In the genomic region with DNA sequence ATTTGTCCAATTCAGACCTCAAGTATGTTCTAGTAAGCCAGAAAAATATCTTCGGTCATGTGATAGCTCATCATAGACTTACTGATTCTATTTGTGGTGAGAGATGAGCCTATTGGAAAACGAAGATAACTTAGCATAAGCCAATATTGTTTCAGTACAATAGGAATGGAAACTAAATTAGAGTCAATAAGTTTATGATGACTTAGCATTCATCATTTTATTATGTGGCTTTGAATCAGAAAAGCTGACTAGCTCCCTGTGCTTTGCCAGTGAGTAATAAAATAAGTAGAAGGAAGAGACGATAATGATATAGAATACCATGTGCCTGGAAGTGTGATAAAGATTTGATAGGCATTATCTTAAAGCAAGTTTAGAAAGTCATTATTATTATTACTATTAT, we compare ENCODE assay signal across 27 cellular contexts.
"Had no signal": no experiment of that assay in that cellular context is flagged by ENCODE, and none has a peak within 500 bp of the region (broad histone marks: within the 10 kb centered on the region; RNA-seq: fewer than 3 reads in every experiment).

No MANE protein-coding gene starts in this region.

- FAIRE-seq: endometrium, islet of Langerhans, keratinocyte had no signal

- H3K27ac Mint-ChIP-seq: dendritic cell treated with granulocyte-macrophage colony-stimulating factor and Interleukin-4, amounts not matched to agents 40 ng/mL and 50 ng/mL, for 4 days; effector memory CD8-positive, alpha-beta T cell; endodermal cell; mesothelial cell of epicardium had no signal

- H3K4me3 ChIP-seq: colonic mucosa, esophagus squamous epithelium, gastrocnemius medialis, heart right ventricle, left lung, lower lobe of right lung, mucosa of descending colon had no signal

- H3K4me1 ChIP-seq: colonic mucosa, esophagus squamous epithelium, heart right ventricle, left lung, lower lobe of right lung had no signal

- H3K4me1 Mint-ChIP-seq: mesothelial cell of epicardium had no signal

- H3K4me3 Mint-ChIP-seq: dendritic cell treated with granulocyte-macrophage colony-stimulating factor and Interleukin-4, amounts not matched to agents 40 ng/mL and 50 ng/mL, for 4 days; effector memory CD8-positive, alpha-beta T cell; endodermal cell; mesothelial cell of epicardium had no signal

- H3K36me3 ChIP-seq: colonic mucosa, esophagus squamous epithelium, gastrocnemius medialis, heart right ventricle, left lung, lower lobe of right lung had no signal

- H3K27me3 Mint-ChIP-seq: dendritic cell treated with granulocyte-macrophage colony-stimulating factor and Interleukin-4, amounts not matched to agents 40 ng/mL and 50 ng/mL, for 4 days had no signal

- DNase-seq: colonic mucosa; cortex of kidney; effector CD8-positive, alpha-beta T cell; effector memory CD8-positive, alpha-beta T cell; endodermal cell; erythroblast; esophagus squamous epithelium; foreskin fibroblast; foreskin melanocyte; gastrocnemius medialis; glutamatergic neuron; head of caudate nucleus; heart right ventricle; hippocampal formation; left cardiac atrium; left lung; left ventricle myocardium superior; lower lobe of right lung; mesenchymal stem cell; mucosa of descending colon had no signal

- H3K27me3 ChIP-seq: colonic mucosa, gastrocnemius medialis, heart right ventricle, left lung had no signal

- H3K27ac ChIP-seq: colonic mucosa, epithelial cell of prostate, esophagus squamous epithelium, gastrocnemius medialis, heart right ventricle, left lung, lower lobe of right lung had no signal

- H3K9me3 ChIP-seq: colonic mucosa, esophagus squamous epithelium, gastrocnemius medialis, lower lobe of right lung, mucosa of descending colon had no signal

- ATAC-seq: effector memory CD8-positive, alpha-beta T cell; esophagus mucosa; gastrocnemius medialis; heart right ventricle; left cardiac atrium; left lung; left ventricle myocardium superior; lower lobe of right lung; mucosa of descending colon had no signal

- H3K36me3 Mint-ChIP-seq: mesothelial cell of epicardium had no signal

- H3K9me3 Mint-ChIP-seq: endodermal cell, mesothelial cell of epicardium had no signal
